11 cellular contexts compared by ENCODE assay signal in genomic region chr6:138105446-138105845, GRCh38. TPM values are rescaled to one million over a fixed set of nuclear protein-coding genes. Genes with fewer than 3 reads are reported as not detected.
DNase-seq lines count a peak whose midpoint lies in the region; ATAC-seq, FAIRE-seq and TF ChIP-seq lines count a peak whose summit lies in the region.
"Had no signal": no experiment of that assay in that cellular context is flagged by ENCODE, and none has a peak within 500 bp of the region (broad histone marks: within the 10 kb centered on the region; RNA-seq: fewer than 3 reads in every experiment).

No MANE protein-coding gene starts in this region.

- TF ChIP-seq EP300 in GM12878 (IDR thresholded peaks at IDR 0.05; ENCODE audit: borderline replicate concordance in 1 of 2, control insufficient read depth in 1 of 2, low read depth in 2 of 2, low read length in 2 of 2) = no peak

- H3K27ac ChIP-seq in GM12878 (ENCODE audit: control insufficient read depth, insufficient read depth) (no peak overlapping the region), liver (ENCODE audit: low read depth in 1 of 2, low read length in 2 of 2) (peak overlapping the region; percentile 95)

- H3K4me3 ChIP-seq in AG09309 (ENCODE audit: control insufficient read depth, low read depth, low read length) (peak overlapping the region; percentile 75), GM12878 (no peak overlapping the region), liver (ENCODE audit: low read depth in 1 of 3, low read length in 3 of 3) (peak overlapping the region in 2 of 3 donors; percentile 75 to 79)

- H3K4me2 ChIP-seq in GM12878 (ENCODE audit: control insufficient read depth, insufficient read depth) = no peak overlapping the region

- TF ChIP-seq POLR2A in GM12878 (IDR thresholded peaks at IDR 0.05; ENCODE audit: low read depth, low read length) = no peak

- no peaks in the 10 kb centered on the region for H3K36me3 ChIP-seq in GM12878 (ENCODE audit: control insufficient read depth in 2 of 2, insufficient read depth in 2 of 2, low read length in 1 of 2)
- H3K36me3 ChIP-seq in liver (ENCODE audit: control insufficient read depth in 4 of 4, insufficient read depth in 3 of 4, low read depth in 1 of 4, low read length in 3 of 4) = no peaks in the 10 kb centered on the region

- no peak for ATAC-seq in GM12878
- ATAC-seq in HG02759 (IDR thresholded peaks at IDR 0.05; ENCODE audit: unreplicated experiment) = no peak
- ATAC-seq: activated CD4-positive, alpha-beta T cell treated with anti-CD3 and anti-CD28 coated beads for 36 hours had no signal

- no peak overlapping the region for H2AFZ ChIP-seq in GM12878 (ENCODE audit: control insufficient read depth, low read depth, low read length)

- H3K4me1 ChIP-seq in GM12878 (ENCODE audit: control insufficient read depth, insufficient read depth, low read length) (0 out of 2 replicates have a peak, but pooled peaks cover 5% of the 10 kb centered on the region), liver (ENCODE audit: control insufficient read depth in 4 of 4, insufficient read depth in 4 of 4, low read length in 3 of 4) (peaks cover 0 to 24% (median 10%) of the 10 kb centered on the region in 4 donors)

- TSS peak; percentile 71 for BruUV-seq in GM12878 (replicated peaks; lab: Mats Ljungman, UMichigan)

- no peak for FAIRE-seq in GM12878 (lab: Jason Lieb, UNC)

- H3K27me3 ChIP-seq in GM12878 (replicated peaks in 1 of 2; ENCODE audit: control insufficient read depth in 2 of 2, insufficient read depth in 2 of 2, low read length in 1 of 2) (peaks cover 2 to 31% of the 10 kb centered on the region in 2 experiments), liver (ENCODE audit: control insufficient read depth in 4 of 4, insufficient read depth in 4 of 4, low read length in 3 of 4) (no peaks in the 10 kb centered on the region)

- H4K20me1 ChIP-seq in GM12878 (ENCODE audit: control insufficient read depth, insufficient read depth) = no peaks in the 10 kb centered on the region

- TF ChIP-seq CTCF in AG09309 (IDR thresholded peaks at IDR 0.05; ENCODE audit: control insufficient read depth, insufficient read depth, low read depth, low read length, missing control alignments) = no peak
- no peak for TF ChIP-seq CTCF in GM12878 (IDR thresholded peaks at IDR 0.05 in 2 of 3, conservative IDR thresholded peaks at IDR 0.05 in 1 of 3; ENCODE audit: control insufficient read depth in 2 of 3, extremely low read depth in 1 of 3, insufficient read depth in 1 of 3, low read depth in 3 of 3, low read length in 3 of 3)
- no peak for TF ChIP-seq CTCF in liver (IDR thresholded peaks at IDR 0.05; ENCODE audit: low read depth, low read length, missing input control)

- no peak for DNase-seq in AG09309 (ENCODE audit: low read depth)
- peak; percentile 68 for DNase-seq in HuH-7.5 (ENCODE audit: low spot score)
- no peak for DNase-seq in GM12878 (ENCODE audit: low read depth, low spot score)
- no peak for DNase-seq in putamen (ENCODE audit: low spot score)
- DNase-seq in hippocampal formation (lab: John Stamatoyannopoulos, UW) = no peak
- no peak for DNase-seq in activated CD8-positive, alpha-beta memory T cell treated with anti-CD3 and anti-CD28 coated beads for 24 hours
- DNase-seq: activated CD4-positive, alpha-beta T cell treated with anti-CD3 and anti-CD28 coated beads for 36 hours; NCI-H1092 treated with DMSO at 0.1 percent for 48 hours; stimulated activated CD4-positive, alpha-beta T cell treated with anti-CD3 and anti-CD28 coated beads, Interleukin-15, amount 100 ng/mL, for 24 hours had no signal

- TF ChIP-seq RAD21 in GM12878 (IDR thresholded peaks at IDR 0.05; ENCODE audit: insufficient read depth, low read depth, low read length) (no peak), liver (IDR thresholded peaks at IDR 0.05) (no peak)

- SMC1A ChIA-PET in GM12878 (lab: Charles Lee; ENCODE audit: uncharacterized antibody, unreplicated experiment) = interaction anchor here (0.8 to 3.5 kb wide), 7 partner anchors 10 to 658 kb away, joined by 3 to 27 read pairs (median 4); no protein-coding TSS in a partner anchor

- H3K79me2 ChIP-seq in GM12878 (ENCODE audit: control insufficient read depth, insufficient read depth, low read length) = no peaks in the 10 kb centered on the region

- H3K9ac ChIP-seq in GM12878 (ENCODE audit: control insufficient read depth, insufficient read depth, low read length) = no peak overlapping the region
- peak overlapping the region; percentile 84 to 98 for H3K9ac ChIP-seq in liver (ENCODE audit: low read depth in 1 of 2, low read length in 2 of 2)

- RAD21 ChIA-PET in GM12878 (lab: Charles Lee; ENCODE audit: unreplicated experiment) = interaction anchor here (1.1 to 3.5 kb wide), 6 partner anchors 11 to 401 kb away, joined by 3 to 24 read pairs (median 10); no protein-coding TSS in a partner anchor

- WGBS in GM12878 (ENCODE audit: insufficient coverage, insufficient replicate concordance, low lambda C conversion rate, missing lambda C conversion rate) = 80% methylated on average over 5 of the region's 5 CpGs
- 31% methylated on average over 5 of the region's 5 CpGs for WGBS in liver

- POLR2A ChIA-PET in GM12878 (lab: Charles Lee) = no interaction called here

- H3K9me3 ChIP-seq in GM12878 (replicated peaks; ENCODE audit: control insufficient read depth, insufficient read depth, low read length) (no peaks in the 10 kb centered on the region), liver (ENCODE audit: control insufficient read depth in 4 of 4, low read length in 3 of 4) (no peaks in the 10 kb centered on the region)

- intact Hi-C loops in GM12878 (cut with micrococcal nuclease; ENCODE audit: unreplicated experiment) = loop anchor here (5.0 kb wide), 2 partner anchors 238 to 438 kb away; partner anchors contain the start of gene TNFAIP3

- in situ Hi-C loops in GM12878 (cut with MboI) = no loop called here

- CTCF ChIA-PET in GM12878 (lab: Yijun Ruan, JAX) = interaction anchor here (1.0 to 3.8 kb wide), 6 partner anchors 10 to 764 kb away, joined by 3 to 52 read pairs (median 8); no protein-coding TSS in a partner anchor

TF ChIP-seq in liver, 16 proteins besides CTCF, POLR2A, EP300 and RAD21 (continues in another document):
- peak; percentile 22 to 51 for TF ChIP-seq HNF4A (conservative IDR thresholded peaks at IDR 0.05)
- peak; percentile 6 to 39 for TF ChIP-seq RXRA (IDR thresholded peaks at IDR 0.05)
- peak; percentile 61 for TF ChIP-seq TAF1 (conservative IDR thresholded peaks at IDR 0.05)
- TF ChIP-seq EGR1 (IDR thresholded peaks at IDR 0.05; ENCODE audit: low read depth in 2 of 2) = no peak

RNA-seq across cellular contexts. Expression of gene PERP, which starts 1.8 kb away (rescaled TPM):
- total RNA-seq in GM12878 (2013; cell fraction: nucleolus; rRNA removed) = 0.33 and 0.42 TPM in 2 replicates
- total RNA-seq in GM12878 (2014; rRNA removed) = 0.45 and 0.87 TPM in 2 replicates
- 0.54 and 0.64 TPM in 2 replicates for total RNA-seq in GM12878 (2014; rRNA removed; fragmentation: Illumina TruSeq; extraction: Trizol)
- 0.92 and 1.1 TPM in 2 replicates for total RNA-seq in GM12878 (2021)
- 0.25 TPM for polyA plus RNA-seq in GM12878 (2011; ENCODE audit: low read depth)
- 1.9 and 2.3 TPM in 2 replicates for polyA plus RNA-seq in GM12878 (2011; rRNA removed)
- polyA plus RNA-seq in GM12878 (2011; cell fraction: cytosol; rRNA removed) = 1.2 and 1.4 TPM in 2 replicates
- polyA plus RNA-seq in GM12878 (2011; cell fraction: nucleus; rRNA removed) = 0.37 and 0.54 TPM in 2 replicates
- 0.54 and 1.2 TPM in 2 replicates for polyA plus RNA-seq in GM12878 (2012)
- polyA plus RNA-seq in GM12878 (2014; fragmentation: Illumina TruSeq; extraction: Trizol) = 0.78 and 0.89 TPM in 2 replicates
- polyA plus RNA-seq in GM12878 (2014; fragmentation: Nextera tagmentation; extraction: Ambion mirVana) = under 1 TPM; 0.37 to 0.60 TPM
- polyA plus RNA-seq in GM12878 (2014; rRNA removed) = 0.73 and 0.74 TPM in 2 replicates
- polyA plus RNA-seq in GM12878 (2016; fragmentation: Nextera tagmentation; extraction: Ambion mirVana) = 1 to 10 TPM; 2.1 to 2.4 TPM
- 1.2 and 1.3 TPM in 2 replicates for polyA minus RNA-seq in GM12878 (2011; rRNA and poly(A)+ RNA removed)
- polyA minus RNA-seq in GM12878 (2011; cell fraction: cytosol; rRNA and poly(A)+ RNA removed) = 1.1 and 1.7 TPM in 2 replicates
- polyA minus RNA-seq in GM12878 (2011; cell fraction: nucleus; rRNA and poly(A)+ RNA removed) = 0.24 and 0.57 TPM in 2 replicates
- total RNA-seq in liver = 10 to 100 TPM; 14.7 to 23.8 TPM
- polyA plus RNA-seq in liver = 10 to 100 TPM; 36.8 to 57.8 TPM

RNA-seq across cellular contexts. Expression of gene ARFGEF3, which starts 56.3 kb away (rescaled TPM):
- total RNA-seq in GM12878 (2013; cell fraction: nucleolus; rRNA removed) = not detected in 2 replicates
- total RNA-seq in GM12878 (2014; rRNA removed) (under 0.01 TPM in 2 replicates), GM12878 (2014; rRNA removed; fragmentation: Illumina TruSeq; extraction: Trizol) (under 0.01 TPM in 1 of 2 replicates, not detected in the other), GM12878 (2021) (0.03 and 0.08 TPM in 2 replicates), liver (under 1 TPM; 0.19 to 0.33 TPM)
- 0.05 TPM for polyA plus RNA-seq in GM12878 (2011; ENCODE audit: low read depth)
- polyA plus RNA-seq in GM12878 (2011; rRNA removed) (0.01 and 0.03 TPM in 2 replicates), GM12878 (2014; fragmentation: Illumina TruSeq; extraction: Trizol) (0.03 TPM in 2 replicates), GM12878 (2014; fragmentation: Nextera tagmentation; extraction: Ambion mirVana) (under 1 TPM in 1 of 2 experiments, not detected in 1; 0.02 TPM), GM12878 (2014; rRNA removed) (under 0.01 and 0.01 TPM in 2 replicates), GM12878 (2016; fragmentation: Nextera tagmentation; extraction: Ambion mirVana) (under 1 TPM; 0.01 to 0.03 TPM), liver (under 1 TPM; 0.06 to 0.13 TPM)
- 0.01 TPM in 1 of 2 replicates, not detected in the other for polyA plus RNA-seq in GM12878 (2011; cell fraction: cytosol; rRNA removed)
- 0.03 and 0.04 TPM in 2 replicates for polyA plus RNA-seq in GM12878 (2011; cell fraction: nucleus; rRNA removed)
- polyA plus RNA-seq in GM12878 (2012) = 0.07 and 0.13 TPM in 2 replicates
- polyA minus RNA-seq in GM12878 (2011; rRNA and poly(A)+ RNA removed) = under 0.01 and 0.05 TPM in 2 replicates
- not detected in 2 replicates for polyA minus RNA-seq in GM12878 (2011; cell fraction: cytosol; rRNA and poly(A)+ RNA removed)
- polyA minus RNA-seq in GM12878 (2011; cell fraction: nucleus; rRNA and poly(A)+ RNA removed) = 0.10 TPM in 1 of 2 replicates, not detected in the other

Comparison
In these comparisons a context has a peak if more than half of its experiments do, and no peak if none do; other contexts are left out.
1. RNA of gene PERP, which starts 1.8 kb away (total RNA-seq): 14.7 to 23.8 TPM in liver; 0.33 to 1.1 TPM in GM12878; every median in the first group is over 4 times any median in the second.